ENCODE assay signal across 9 cellular contexts in the genomic region with DNA sequence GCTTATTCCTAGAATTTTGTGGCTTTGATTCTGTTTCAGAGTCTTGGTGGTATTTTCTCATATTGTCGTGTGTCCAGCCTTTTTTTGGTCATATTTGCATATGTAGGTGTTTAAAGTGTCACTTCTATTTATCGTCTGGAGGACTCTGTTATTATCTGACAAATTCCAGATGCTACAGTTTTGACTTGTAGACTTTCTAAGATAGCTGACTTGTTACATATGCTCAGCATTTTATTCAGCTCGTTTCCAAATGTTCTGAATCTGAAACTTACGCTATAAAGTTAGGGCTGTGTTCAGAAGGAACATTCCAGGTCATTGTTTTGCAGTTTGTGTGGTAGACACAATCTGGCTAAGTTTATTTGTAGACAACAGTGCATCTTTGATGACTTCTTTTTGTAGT. TPM values are rescaled to one million over a fixed set of nuclear protein-coding genes. Genes with fewer than 3 reads are reported as not detected.
A peak's percentile ranks its signal among the peaks of the same experiment; 100 is the strongest.
DNase-seq lines count a peak whose midpoint lies in the region; ATAC-seq and TF ChIP-seq lines count a peak whose summit lies in the region.
"Had no signal": no experiment of that assay in that cellular context is flagged by ENCODE, and none has a peak within 500 bp of the region (broad histone marks: within the 10 kb centered on the region; RNA-seq: fewer than 3 reads in every experiment).

No MANE protein-coding gene starts in this region.

- H3F3A ChIP-seq in SK-N-SH (replicated peaks; ENCODE audit: insufficient read depth): peaks cover 7% of the 10 kb centered on the region

- TF ChIP-seq CTCF in SK-N-SH (IDR thresholded peaks at IDR 0.05): no peak

- H3K36me3 Mint-ChIP-seq in activated naive CD8-positive, alpha-beta T cell: peaks cover 9% of the 10 kb centered on the region

- CTCF ChIA-PET in SK-N-SH (lab: Yijun Ruan, JAX): interaction anchor here (1.0 to 4.4 kb wide), 6 partner anchors 9 to 148 kb away, joined by 3 to 16 read pairs (median 8); no protein-coding TSS in a partner anchor

- H3K9ac ChIP-seq in SK-N-SH: peak overlapping the region; percentile 83; the same call in 1 of the 2 replicates

- POLR2A ChIA-PET in SK-N-SH (lab: Yijun Ruan, JAX): no interaction called here

- H3K4me3 ChIP-seq in SK-N-SH (ENCODE audit: low read depth in 2 of 2, low read length in 1 of 2) (peak overlapping the region; percentile 78 to 83), iPS-18c (ENCODE audit: insufficient read depth, low read depth, low read length) (peak overlapping the region; percentile 46; the same call in 1 of the 2 replicates)

- peak overlapping the region; percentile 18 to 90; a peak in 1 of 4 replicates for H3K27ac ChIP-seq in SK-N-SH (ENCODE audit: low read depth in 2 of 2, low read length in 1 of 2)

- no peak for ATAC-seq in SK-N-SH treated with all-trans-retinoic acid at 6 μM for 48 hours
- ATAC-seq in stimulated activated naive CD8-positive, alpha-beta T cell treated with anti-CD3 and anti-CD28 coated beads, Interleukin-15, amount 100 ng/mL, for 72 hours: no peak
- ATAC-seq in GM21717 (IDR thresholded peaks at IDR 0.05; ENCODE audit: unreplicated experiment): no peak
- no peak for ATAC-seq in GM18858 (IDR thresholded peaks at IDR 0.05; ENCODE audit: unreplicated experiment)
- ATAC-seq: activated CD4-positive, CD25-positive, alpha-beta regulatory T cell treated with anti-CD3 and anti-CD28 coated beads, Interleukin-2, amount 50 U/mL, for 24 hours had no signal

- H2AFZ ChIP-seq in SK-N-SH (ENCODE audit: low read depth): no peak overlapping the region

- H3K27ac Mint-ChIP-seq in activated naive CD8-positive, alpha-beta T cell: peak overlapping the region; percentile 58
- H3K27ac Mint-ChIP-seq in stimulated activated naive CD8-positive, alpha-beta T cell treated with anti-CD3 and anti-CD28 coated beads, Interleukin-15, amount 100 ng/mL, for 72 hours: peak overlapping the region; percentile 34 to 40

- no peaks in the 10 kb centered on the region for H3K9me3 ChIP-seq in SK-N-SH
- H3K9me3 ChIP-seq in iPS-18c (ENCODE audit: control insufficient read depth, insufficient read depth, low read length): no peaks in the 10 kb centered on the region

- peaks cover 17 to 38% of the 10 kb centered on the region in 2 experiments for H3K36me3 ChIP-seq in SK-N-SH (replicated peaks in 1 of 2; ENCODE audit: control insufficient read depth in 1 of 2, insufficient read depth in 2 of 2, low read length in 1 of 2)

- peaks cover 3 to 11% of the 10 kb centered on the region in 2 experiments; a peak in 2 of 4 replicates for H3K4me1 ChIP-seq in SK-N-SH (ENCODE audit: control insufficient read depth in 1 of 2, insufficient read depth in 2 of 2, low read depth in 1 of 2, low read length in 1 of 2)

- H4K20me1 ChIP-seq in SK-N-SH (ENCODE audit: insufficient read depth): peaks cover 61% of the 10 kb centered on the region

- H3K4me3 Mint-ChIP-seq in activated naive CD8-positive, alpha-beta T cell: peak overlapping the region; percentile 94
- H3K4me3 Mint-ChIP-seq in stimulated activated naive CD8-positive, alpha-beta T cell treated with anti-CD3 and anti-CD28 coated beads, Interleukin-15, amount 100 ng/mL, for 72 hours: peak overlapping the region; percentile 68 to 79

- no peaks in the 10 kb centered on the region for H3K9me2 ChIP-seq in SK-N-SH

- H3K27me3 Mint-ChIP-seq in activated naive CD8-positive, alpha-beta T cell: no peaks in the 10 kb centered on the region
- no peaks in the 10 kb centered on the region for H3K27me3 Mint-ChIP-seq in stimulated activated naive CD8-positive, alpha-beta T cell treated with anti-CD3 and anti-CD28 coated beads, Interleukin-15, amount 100 ng/mL, for 72 hours

- peaks cover 66% of the 10 kb centered on the region for H3K79me2 ChIP-seq in SK-N-SH (ENCODE audit: insufficient read depth)

- DNase-seq in SK-N-SH (no peak), GF-D8 (lab: John Stamatoyannopoulos, UW) (no peak)
- no peak for DNase-seq in stimulated activated naive CD8-positive, alpha-beta T cell treated with anti-CD3 and anti-CD28 coated beads, Interleukin-15, amount 100 ng/mL, for 72 hours

- no peak for TF ChIP-seq RAD21 in SK-N-SH (IDR thresholded peaks at IDR 0.05; ENCODE audit: low read length)

- H3K4me1 Mint-ChIP-seq in activated naive CD8-positive, alpha-beta T cell (ENCODE audit: low read depth): peaks cover 55% of the 10 kb centered on the region
- H3K4me1 Mint-ChIP-seq in stimulated activated naive CD8-positive, alpha-beta T cell treated with anti-CD3 and anti-CD28 coated beads, Interleukin-15, amount 100 ng/mL, for 72 hours: peaks cover 52% of the 10 kb centered on the region

- no peaks in the 10 kb centered on the region for H3K27me3 ChIP-seq in SK-N-SH (ENCODE audit: insufficient read depth)

- WGBS in SK-N-SH (ENCODE audit: low lambda C conversion rate): 25% methylated on average over 4 of the region's 4 CpGs

- H3K4me2 ChIP-seq in SK-N-SH: peak overlapping the region; percentile 84

- H3K9me3 Mint-ChIP-seq in activated naive CD8-positive, alpha-beta T cell (ENCODE audit: low read depth): no peaks in the 10 kb centered on the region
- no peaks in the 10 kb centered on the region for H3K9me3 Mint-ChIP-seq in stimulated activated naive CD8-positive, alpha-beta T cell treated with anti-CD3 and anti-CD28 coated beads, Interleukin-15, amount 100 ng/mL, for 72 hours

- TF ChIP-seq EP300 in SK-N-SH (IDR thresholded peaks at IDR 0.05; ENCODE audit: borderline replicate concordance in 1 of 2, low read depth in 1 of 2, low read length in 1 of 2): no peak

TF ChIP-seq in SK-N-SH, 30 proteins besides CTCF, POLR2A, EP300 and RAD21:
- no peak for TF ChIP-seq MEF2A (IDR thresholded peaks at IDR 0.05; ENCODE audit: borderline replicate concordance, low read depth)
- TF ChIP-seq, protein P1, sequence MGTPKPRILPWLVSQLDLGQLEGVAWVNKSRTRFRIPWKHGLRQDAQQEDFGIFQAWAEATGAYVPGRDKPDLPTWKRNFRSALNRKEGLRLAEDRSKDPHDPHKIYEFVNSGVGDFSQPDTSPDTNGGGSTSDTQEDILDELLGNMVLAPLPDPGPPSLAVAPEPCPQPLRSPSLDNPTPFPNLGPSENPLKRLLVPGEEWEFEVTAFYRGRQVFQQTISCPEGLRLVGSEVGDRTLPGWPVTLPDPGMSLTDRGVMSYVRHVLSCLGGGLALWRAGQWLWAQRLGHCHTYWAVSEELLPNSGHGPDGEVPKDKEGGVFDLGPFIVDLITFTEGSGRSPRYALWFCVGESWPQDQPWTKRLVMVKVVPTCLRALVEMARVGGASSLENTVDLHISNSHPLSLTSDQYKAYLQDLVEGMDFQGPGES (IDR thresholded peaks at IDR 0.05; ENCODE audit: low read depth, low read length): no peak
- peak; percentile 31; the same call in 1 of the 2 replicates for TF ChIP-seq TCF12 (IDR thresholded peaks at IDR 0.05)
- TF ChIP-seq TEAD4 (IDR thresholded peaks at IDR 0.05; ENCODE audit: borderline replicate concordance, insufficient read depth): no peak
- TF ChIP-seq JUND (IDR thresholded peaks at IDR 0.05): no peak
- TF ChIP-seq TAF1 (IDR thresholded peaks at IDR 0.05; ENCODE audit: borderline replicate concordance, low read depth, low read length): no peak
- no peak for TF ChIP-seq PBX3 (IDR thresholded peaks at IDR 0.05)
TF ChIP-seq in SK-N-SH: peak in this region for 1.

TF ChIP-seq in SK-N-SH treated with all-trans-retinoic acid at 6 μM for 48 hours, 23 proteins besides CTCF, POLR2A, EP300 and RAD21 (continues in another document):
- TF ChIP-seq TCF4 (CRISPR knock-in tag; IDR thresholded peaks at IDR 0.05; ENCODE audit: borderline replicate concordance) (no peak), ZFP30 (CRISPR knock-in tag; IDR thresholded peaks at IDR 0.05) (no peak), BACH2 (CRISPR knock-in tag; IDR thresholded peaks at IDR 0.05; ENCODE audit: borderline replicate concordance) (no peak), ZNF70 (CRISPR knock-in tag; IDR thresholded peaks at IDR 0.05) (no peak), ZNF8 (CRISPR knock-in tag; IDR thresholded peaks at IDR 0.05) (no peak), CSDC2 (CRISPR knock-in tag; IDR thresholded peaks at IDR 0.05) (no peak), GLIS3 (CRISPR knock-in tag; IDR thresholded peaks at IDR 0.05) (no peak), ZC3H10 (CRISPR knock-in tag; IDR thresholded peaks at IDR 0.05) (no peak)
- TF ChIP-seq, protein P2, sequence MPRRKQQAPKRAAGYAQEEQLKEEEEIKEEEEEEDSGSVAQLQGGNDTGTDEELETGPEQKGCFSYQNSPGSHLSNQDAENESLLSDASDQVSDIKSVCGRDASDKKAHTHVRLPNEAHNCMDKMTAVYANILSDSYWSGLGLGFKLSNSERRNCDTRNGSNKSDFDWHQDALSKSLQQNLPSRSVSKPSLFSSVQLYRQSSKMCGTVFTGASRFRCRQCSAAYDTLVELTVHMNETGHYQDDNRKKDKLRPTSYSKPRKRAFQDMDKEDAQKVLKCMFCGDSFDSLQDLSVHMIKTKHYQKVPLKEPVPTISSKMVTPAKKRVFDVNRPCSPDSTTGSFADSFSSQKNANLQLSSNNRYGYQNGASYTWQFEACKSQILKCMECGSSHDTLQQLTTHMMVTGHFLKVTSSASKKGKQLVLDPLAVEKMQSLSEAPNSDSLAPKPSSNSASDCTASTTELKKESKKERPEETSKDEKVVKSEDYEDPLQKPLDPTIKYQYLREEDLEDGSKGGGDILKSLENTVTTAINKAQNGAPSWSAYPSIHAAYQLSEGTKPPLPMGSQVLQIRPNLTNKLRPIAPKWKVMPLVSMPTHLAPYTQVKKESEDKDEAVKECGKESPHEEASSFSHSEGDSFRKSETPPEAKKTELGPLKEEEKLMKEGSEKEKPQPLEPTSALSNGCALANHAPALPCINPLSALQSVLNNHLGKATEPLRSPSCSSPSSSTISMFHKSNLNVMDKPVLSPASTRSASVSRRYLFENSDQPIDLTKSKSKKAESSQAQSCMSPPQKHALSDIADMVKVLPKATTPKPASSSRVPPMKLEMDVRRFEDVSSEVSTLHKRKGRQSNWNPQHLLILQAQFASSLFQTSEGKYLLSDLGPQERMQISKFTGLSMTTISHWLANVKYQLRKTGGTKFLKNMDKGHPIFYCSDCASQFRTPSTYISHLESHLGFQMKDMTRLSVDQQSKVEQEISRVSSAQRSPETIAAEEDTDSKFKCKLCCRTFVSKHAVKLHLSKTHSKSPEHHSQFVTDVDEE (CRISPR knock-in tag; IDR thresholded peaks at IDR 0.05): no peak

RNA-seq across cellular contexts. Expression of gene PPP4R2, which starts 1.9 kb away (rescaled TPM):
- 8.9 and 11.3 TPM in 2 replicates for polyA plus RNA-seq in SK-N-SH (2012; rRNA removed)
- 15.4 and 20.9 TPM in 2 replicates for polyA plus RNA-seq in SK-N-SH (2012; cell fraction: cytosol; rRNA removed)
- polyA plus RNA-seq in SK-N-SH (2012; cell fraction: nucleus; rRNA removed): 6.9 and 11.4 TPM in 2 replicates
